Comparison of ENCODE assay signal across 8 cellular contexts in the genomic region with DNA sequence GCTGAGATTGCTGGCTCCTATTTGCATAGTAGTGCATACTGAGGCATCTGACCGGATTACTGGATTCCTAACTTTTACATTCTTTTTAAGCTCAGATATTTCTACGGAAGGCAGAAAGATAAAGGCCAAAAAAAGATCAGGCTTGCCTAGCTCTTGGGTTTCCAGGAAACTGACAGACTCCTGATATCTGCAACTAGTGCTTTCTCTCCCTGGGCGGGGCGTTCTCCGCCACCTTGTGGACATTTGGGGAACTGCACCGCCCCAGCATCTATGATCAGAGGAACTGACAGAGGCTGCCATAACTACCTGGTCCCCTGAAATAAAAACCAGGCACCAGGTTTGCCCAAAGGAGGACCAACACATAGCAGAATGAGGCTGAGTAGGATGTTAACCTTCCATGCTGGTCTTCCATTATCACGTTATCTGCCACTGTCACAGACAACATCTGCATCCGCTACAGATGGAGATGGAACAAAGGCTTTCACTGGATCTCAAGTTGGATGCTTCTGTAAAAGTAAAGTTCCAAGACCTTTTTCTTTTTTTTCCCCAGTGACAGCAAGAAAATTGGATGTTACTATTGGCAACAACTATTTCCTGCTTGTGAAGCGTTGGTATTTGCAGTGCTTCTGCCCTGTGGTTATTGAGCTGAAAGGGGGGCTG. TPM values are rescaled to one million over a fixed set of nuclear protein-coding genes. Genes with fewer than 3 reads are reported as not detected.
A peak's percentile ranks its signal among the peaks of the same experiment; 100 is the strongest.
DNase-seq lines count a peak whose midpoint lies in the region; ATAC-seq and TF ChIP-seq lines count a peak whose summit lies in the region.

No MANE protein-coding gene starts in this region.

- ATAC-seq in HG02588 (IDR thresholded peaks at IDR 0.05; ENCODE audit: unreplicated experiment) = peak; percentile 85

- TF ChIP-seq CTCF in WERI-Rb-1 (IDR thresholded peaks at IDR 0.05; ENCODE audit: low read depth, low read length) (peak; percentile 88), brain microvascular endothelial cell (IDR thresholded peaks at IDR 0.05; ENCODE audit: low read depth, low read length, missing control alignments) (peak; percentile 100), kidney epithelial cell (IDR thresholded peaks at IDR 0.05; ENCODE audit: insufficient read depth, low read length, poor library complexity, severe bottlenecking) (peak; percentile 97)

- in situ Hi-C loops in brain microvascular endothelial cell (cut with HindIII; ENCODE audit: low pct_ligation_motif_present, low sequenced_read_pairs) = no loop called here

- H3K9me3 ChIP-seq in WERI-Rb-1 (ENCODE audit: severe bottlenecking) = no peaks in the 10 kb centered on the region

- H3K27ac ChIP-seq in WERI-Rb-1 = no peak overlapping the region
- H3K27ac ChIP-seq in brain microvascular endothelial cell = peak overlapping the region; percentile 0

- H3K27me3 ChIP-seq in WERI-Rb-1 (ENCODE audit: insufficient read depth, low read depth, severe bottlenecking) (peaks cover 42% of the 10 kb centered on the region), brain microvascular endothelial cell (replicated peaks) (no peaks in the 10 kb centered on the region), kidney epithelial cell (ENCODE audit: control insufficient read depth, insufficient read depth, low read length) (no peaks in the 10 kb centered on the region)

- peak; percentile 66 for DNase-seq in NCI-H82 (lab: John Stamatoyannopoulos, UW)
- DNase-seq in NCI-H82 treated with DMSO at 0.1 percent for 48 hours (lab: John Stamatoyannopoulos, UW; ENCODE audit: unreplicated experiment) = no peak
- peak; percentile 6 for DNase-seq in NCI-H1092 (lab: John Stamatoyannopoulos, UW)
- peak; percentile 58 for DNase-seq in WERI-Rb-1
- peak; percentile 78 for DNase-seq in brain microvascular endothelial cell
- DNase-seq in kidney epithelial cell (ENCODE audit: low read depth) = no peak
- peak; percentile 82 to 90 for DNase-seq in stimulated activated CD4-positive, alpha-beta T cell treated with anti-CD3 and anti-CD28 coated beads, Interleukin-2, amount 100 ng/mL, for 48 hours

- no peak overlapping the region for H3K4me3 ChIP-seq in WERI-Rb-1 (ENCODE audit: low read depth, low read length)
- no peak overlapping the region for H3K4me3 ChIP-seq in brain microvascular endothelial cell (ENCODE audit: low read depth, low read length)
- H3K4me3 ChIP-seq in kidney epithelial cell (ENCODE audit: low read depth, low read length) = no peak overlapping the region

- H3K36me3 ChIP-seq in WERI-Rb-1 (no peaks in the 10 kb centered on the region), brain microvascular endothelial cell (replicated peaks) (peaks cover 46% of the 10 kb centered on the region), kidney epithelial cell (ENCODE audit: control insufficient read depth, insufficient read depth, low read length) (peaks cover 2% of the 10 kb centered on the region)

RNA-seq across cellular contexts. Expression of a gene that starts 33.3 kb away (rescaled TPM):
- total RNA-seq in kidney epithelial cell = 101 and 109 TPM in 2 replicates

Comparison
In these comparisons a context has a peak if more than half of its experiments do, and no peak if none do; other contexts are left out.
1. DNase-seq: peak in NCI-H82 (single experiment), NCI-H1092 (single experiment), WERI-Rb-1 (single experiment), brain microvascular endothelial cell (single experiment) and stimulated activated CD4-positive, alpha-beta T cell treated with anti-CD3 and anti-CD28 coated beads, Interleukin-2, amount 100 ng/mL, for 48 hours (2 of 2); none in NCI-H82 treated with DMSO at 0.1 percent for 48 hours (single experiment) and kidney epithelial cell (single experiment).
2. Peak in every context shown above with its lines, with median percentiles within 50 percentile points of each other: CTCF ChIP-seq.